Comparison of ENCODE assay signal across 22 cellular contexts in the genomic region with DNA sequence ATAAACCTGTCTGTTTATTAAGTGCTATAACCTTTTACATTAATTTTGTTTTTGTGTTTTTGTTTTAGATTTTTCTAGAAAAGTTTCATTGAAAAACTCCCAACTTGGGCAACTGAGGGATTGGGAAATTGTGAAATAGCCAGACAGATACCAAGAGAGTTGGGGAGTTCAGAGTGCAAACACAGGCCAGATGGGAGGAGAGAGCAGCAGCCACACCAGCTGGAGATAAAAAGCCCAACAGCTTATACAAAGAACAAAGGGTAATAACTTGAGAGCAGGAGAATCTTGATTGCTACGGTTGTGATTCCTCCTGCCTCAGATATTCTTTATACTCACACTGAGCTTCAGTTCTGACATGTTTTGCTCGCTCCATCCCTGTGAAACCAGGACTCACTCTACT.
"Had no signal": no experiment of that assay in that cellular context is flagged by ENCODE, and none has a peak within 500 bp of the region (broad histone marks: within the 10 kb centered on the region; RNA-seq: fewer than 3 reads in every experiment).

No MANE protein-coding gene starts in this region.

- H3K27me3 ChIP-seq: colonic mucosa, dorsolateral prefrontal cortex, esophagus muscularis mucosa, sigmoid colon, uterus had no signal

- FAIRE-seq: bronchial epithelial cell, frontal cortex, TTC549 had no signal

- H3K36me3 ChIP-seq: colonic mucosa, esophagus muscularis mucosa, sigmoid colon, uterus had no signal

- DNase-seq: activated B cell treated with CpG ODN at 0.5 μM for 24 hours; activated CD4-positive, alpha-beta memory T cell treated with anti-CD3 and anti-CD28 coated beads, Interleukin-2, amount 10 ng/mL, durations not matched to agents 7 days and 5 days; activated CD4-positive, alpha-beta T cell treated with anti-CD3 and anti-CD28 coated beads for 36 hours; activated effector memory CD4-positive, alpha-beta T cell treated with Interleukin-2 at 50 U/mL for 16 hours; activated naive CD4-positive, alpha-beta T cell treated with anti-CD3 and anti-CD28 coated beads, Interleukin-2, amount 10 ng/mL, durations not matched to agents 7 days and 5 days; activated T-cell treated with anti-CD3 and anti-CD28 coated beads, Interleukin-2, amount 50 U/mL, for 72 hours; amygdala; colonic mucosa; dorsolateral prefrontal cortex; effector memory CD8-positive, alpha-beta T cell; hypothalamus; nucleus accumbens; sigmoid colon; stimulated activated CD4-positive, alpha-beta T cell treated with anti-CD3 and anti-CD28 coated beads, Interleukin-2, amount 100 ng/mL, for 48 hours; stimulated activated CD8-positive, alpha-beta memory T cell treated with anti-CD3 and anti-CD28 coated beads, Interleukin-4, amount 100 ng/mL, for 48 hours; stimulated activated naive B cell treated with anti-CD40 and anti-IgM and Interleukin-4, amounts not matched to agents 10 μg/mL and 1 μg/mL and 100 μg/mL, for 72 hours; trophoblast cell; uterus had no signal

- H3K4me3 Mint-ChIP-seq: activated B cell treated with CpG ODN at 0.5 μM for 24 hours; activated CD4-positive, alpha-beta memory T cell treated with anti-CD3 and anti-CD28 coated beads, Interleukin-2, amount 10 ng/mL, durations not matched to agents 7 days and 5 days; activated CD4-positive, alpha-beta T cell treated with anti-CD3 and anti-CD28 coated beads for 36 hours; activated naive CD4-positive, alpha-beta T cell treated with anti-CD3 and anti-CD28 coated beads, Interleukin-2, amount 10 ng/mL, durations not matched to agents 7 days and 5 days; activated T-cell treated with anti-CD3 and anti-CD28 coated beads, Interleukin-2, amount 50 U/mL, for 72 hours; effector memory CD8-positive, alpha-beta T cell; stimulated activated naive B cell treated with anti-CD40 and anti-IgM and Interleukin-4, amounts not matched to agents 10 μg/mL and 1 μg/mL and 100 μg/mL, for 72 hours had no signal

- H3K36me3 Mint-ChIP-seq: activated naive CD4-positive, alpha-beta T cell treated with anti-CD3 and anti-CD28 coated beads, Interleukin-2, amount 10 ng/mL, durations not matched to agents 7 days and 5 days; stimulated activated naive B cell treated with anti-CD40 and anti-IgM and Interleukin-4, amounts not matched to agents 10 μg/mL and 1 μg/mL and 100 μg/mL, for 72 hours had no signal

- H3K4me3 ChIP-seq: colonic mucosa, dorsolateral prefrontal cortex, esophagus muscularis mucosa, sigmoid colon, uterus had no signal

- H3K4me1 ChIP-seq: colonic mucosa, esophagus muscularis mucosa, sigmoid colon, uterus had no signal

- H3K27me3 Mint-ChIP-seq: activated B cell treated with CpG ODN at 0.5 μM for 24 hours; activated CD4-positive, alpha-beta memory T cell treated with anti-CD3 and anti-CD28 coated beads, Interleukin-2, amount 10 ng/mL, durations not matched to agents 7 days and 5 days; activated CD4-positive, alpha-beta T cell treated with anti-CD3 and anti-CD28 coated beads for 36 hours; activated naive CD4-positive, alpha-beta T cell treated with anti-CD3 and anti-CD28 coated beads, Interleukin-2, amount 10 ng/mL, durations not matched to agents 7 days and 5 days; effector memory CD8-positive, alpha-beta T cell; stimulated activated naive B cell treated with anti-CD40 and anti-IgM and Interleukin-4, amounts not matched to agents 10 μg/mL and 1 μg/mL and 100 μg/mL, for 72 hours had no signal

- H3K9me3 ChIP-seq: colonic mucosa, uterus had no signal

- H3K4me1 Mint-ChIP-seq: activated B cell treated with CpG ODN at 0.5 μM for 24 hours; activated CD4-positive, alpha-beta memory T cell treated with anti-CD3 and anti-CD28 coated beads, Interleukin-2, amount 10 ng/mL, durations not matched to agents 7 days and 5 days; activated CD4-positive, alpha-beta T cell treated with anti-CD3 and anti-CD28 coated beads for 36 hours; activated naive CD4-positive, alpha-beta T cell treated with anti-CD3 and anti-CD28 coated beads, Interleukin-2, amount 10 ng/mL, durations not matched to agents 7 days and 5 days; stimulated activated naive B cell treated with anti-CD40 and anti-IgM and Interleukin-4, amounts not matched to agents 10 μg/mL and 1 μg/mL and 100 μg/mL, for 72 hours had no signal

- H3K27ac Mint-ChIP-seq: activated B cell treated with CpG ODN at 0.5 μM for 24 hours; activated CD4-positive, alpha-beta memory T cell treated with anti-CD3 and anti-CD28 coated beads, Interleukin-2, amount 10 ng/mL, durations not matched to agents 7 days and 5 days; activated CD4-positive, alpha-beta T cell treated with anti-CD3 and anti-CD28 coated beads for 36 hours; activated naive CD4-positive, alpha-beta T cell treated with anti-CD3 and anti-CD28 coated beads, Interleukin-2, amount 10 ng/mL, durations not matched to agents 7 days and 5 days; activated T-cell treated with anti-CD3 and anti-CD28 coated beads, Interleukin-2, amount 50 U/mL, for 72 hours; effector memory CD8-positive, alpha-beta T cell; stimulated activated naive B cell treated with anti-CD40 and anti-IgM and Interleukin-4, amounts not matched to agents 10 μg/mL and 1 μg/mL and 100 μg/mL, for 72 hours had no signal
